8 cellular contexts compared by ENCODE assay signal in genomic region chr3:194769020-194769643, GRCh38.
A peak's percentile ranks its signal among the peaks of the same experiment; 100 is the strongest.
DNase-seq lines count a peak whose midpoint lies in the region.

No MANE protein-coding gene starts in this region.

- H3K4me1 Mint-ChIP-seq in activated naive CD4-positive, alpha-beta T cell treated with anti-CD3 and anti-CD28 coated beads for 36 hours (ENCODE audit: low read depth): peaks cover 11% of the 10 kb centered on the region

- peak overlapping the region; percentile 66 for H3K27ac Mint-ChIP-seq in activated naive CD4-positive, alpha-beta T cell treated with anti-CD3 and anti-CD28 coated beads for 36 hours

- H3K27me3 ChIP-seq in H7 (ENCODE audit: control insufficient read depth, insufficient read depth, low read length) (peaks cover 10% of the 10 kb centered on the region), MG63 (no peaks in the 10 kb centered on the region), SJCRH30 (no peaks in the 10 kb centered on the region)

- H3K9me3 ChIP-seq in MG63 (no peaks in the 10 kb centered on the region), SJCRH30 (replicated peaks) (no peaks in the 10 kb centered on the region)

- intact Hi-C loops in activated naive CD4-positive, alpha-beta T cell treated with anti-CD3 and anti-CD28 coated beads for 36 hours (cut with micrococcal nuclease): loop anchor here (1.0 to 2.0 kb wide), 7 partner anchors 82 to 674 kb away; partner anchors contain the start of genes ACAP2, ATP13A3 and LSG1

- H3K36me3 Mint-ChIP-seq in activated naive CD4-positive, alpha-beta T cell treated with anti-CD3 and anti-CD28 coated beads for 36 hours (ENCODE audit: low read depth): no peaks in the 10 kb centered on the region

- H3K4me3 Mint-ChIP-seq in activated naive CD4-positive, alpha-beta T cell treated with anti-CD3 and anti-CD28 coated beads for 36 hours: peak overlapping the region; percentile 70

- H3K9me3 Mint-ChIP-seq in activated naive CD4-positive, alpha-beta T cell treated with anti-CD3 and anti-CD28 coated beads for 36 hours: no peaks in the 10 kb centered on the region

- CTCF ChIA-PET in activated naive CD4-positive, alpha-beta T cell treated with anti-CD3 and anti-CD28 coated beads for 36 hours (lab: Charles Lee): interaction anchor here (0.6 to 1.2 kb wide), 7 partner anchors 9 to 211 kb away, joined by 3 to 5 read pairs (median 3); no protein-coding TSS in a partner anchor

- H3K27ac ChIP-seq in SJCRH30 (no peak overlapping the region), temporal lobe (ENCODE audit: low read depth, low read length) (peak overlapping the region; percentile 7)

- DNase-seq in ELR (ENCODE audit: low read depth) (peak; percentile 97), H7 (peak; percentile 96), MG63 (peak; percentile 96), SJCRH30 (peak; percentile 43 to 61), glomerular endothelial cell (ENCODE audit: extremely low read depth, low read depth, low spot score) (peak; percentile 93), occipital lobe (lab: John Stamatoyannopoulos, UW) (peak; percentile 88)
- peak; percentile 99 for DNase-seq in activated naive CD4-positive, alpha-beta T cell treated with anti-CD3 and anti-CD28 coated beads for 36 hours

- H3K27me3 Mint-ChIP-seq in activated naive CD4-positive, alpha-beta T cell treated with anti-CD3 and anti-CD28 coated beads for 36 hours (ENCODE audit: low read depth): no peaks in the 10 kb centered on the region

- H3K36me3 ChIP-seq in H7 (replicated peaks; ENCODE audit: control insufficient read depth, insufficient read depth, low read length) (no peaks in the 10 kb centered on the region), MG63 (no peaks in the 10 kb centered on the region), SJCRH30 (no peaks in the 10 kb centered on the region)

- peak overlapping the region; percentile 39 for H3K4me3 ChIP-seq in H7 (ENCODE audit: insufficient read depth, low read depth, low read length)
- peak overlapping the region; percentile 44 for H3K4me3 ChIP-seq in MG63
- no peak overlapping the region for H3K4me3 ChIP-seq in SJCRH30

- H3K4me1 ChIP-seq in SJCRH30: no peaks in the 10 kb centered on the region
